8 cellular contexts compared by ENCODE assay signal in the genomic region with DNA sequence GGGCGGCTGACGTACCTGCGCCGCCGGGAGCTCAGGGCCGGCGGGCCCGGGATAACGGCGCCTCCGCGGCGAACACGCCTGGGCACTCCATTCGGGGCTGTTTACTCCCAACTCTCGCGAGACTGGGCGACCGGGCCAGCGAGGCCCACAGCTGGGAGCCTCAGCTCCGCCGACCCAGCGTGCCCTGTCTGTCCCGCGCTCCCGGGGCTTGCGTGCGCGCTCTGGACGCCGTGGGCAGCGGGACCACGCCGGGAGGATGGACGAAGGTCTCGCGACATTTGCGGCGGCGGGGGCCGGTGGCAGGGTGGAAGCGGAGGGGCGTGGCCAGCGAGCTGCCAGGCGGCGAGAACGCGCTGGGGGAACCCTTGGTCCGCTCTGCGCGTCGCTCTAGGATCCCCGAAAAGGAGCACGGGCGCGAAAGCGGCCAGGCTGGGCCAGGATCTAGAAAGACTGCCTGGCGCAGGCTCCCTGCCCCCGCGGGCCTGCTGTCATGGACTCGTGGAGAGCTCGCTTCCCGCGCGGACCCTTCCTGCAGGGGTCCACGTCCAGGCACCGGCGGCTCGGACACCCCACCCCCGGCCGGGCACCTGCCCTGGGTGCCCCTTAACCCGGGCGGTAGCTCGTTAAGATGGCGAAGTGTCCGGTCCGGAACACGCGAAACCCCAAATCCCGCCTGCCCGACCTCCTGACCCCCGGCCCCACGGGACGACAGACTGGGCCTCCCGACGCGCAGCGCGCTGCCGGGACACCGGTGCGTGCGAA. TPM values are rescaled to one million over a fixed set of nuclear protein-coding genes. Genes with fewer than 3 reads are reported as not detected.
DNase-seq lines count a peak whose midpoint lies in the region; ATAC-seq and TF ChIP-seq lines count a peak whose summit lies in the region.

MBTPS1 (minus strand) TSS at position 223 of the 762 bp plus-strand sequence. CDS start 15,159 bp downstream, outside the sequence.

- H3K4me3 ChIP-seq in kidney epithelial cell (ENCODE audit: low read depth, low read length) = peak within 1 kb of the TSS; percentile 79

- no peaks in the 10 kb centered on the region for H3K36me3 ChIP-seq in kidney epithelial cell (ENCODE audit: control insufficient read depth, insufficient read depth, low read length)

- peak; percentile 99 for DNase-seq in AG20443 (ENCODE audit: low spot score)
- DNase-seq in NCI-H460 (ENCODE audit: extremely low read depth, low read depth) = peak; percentile 96
- peak; percentile 97 for DNase-seq in activated CD4-positive, alpha-beta T cell treated with anti-CD3 and anti-CD28 coated beads for 1 hour
- DNase-seq in cerebellum (ENCODE audit: low spot score) = peak; percentile 97
- peak; percentile 81 for DNase-seq in kidney epithelial cell (ENCODE audit: low read depth)
- DNase-seq in stimulated activated CD4-positive, alpha-beta T cell treated with anti-CD3 and anti-CD28 coated beads, Interleukin-15, amount 100 ng/mL, for 48 hours (ENCODE audit: low read depth in 2 of 2) = peak; percentile 96 to 98

- H3K27me3 ChIP-seq in kidney epithelial cell (ENCODE audit: control insufficient read depth, insufficient read depth, low read length) = no peaks in the 10 kb centered on the region

- TF ChIP-seq CTCF in kidney epithelial cell (IDR thresholded peaks at IDR 0.05; ENCODE audit: insufficient read depth, low read length, poor library complexity, severe bottlenecking) = no peak

- ATAC-seq in HG03432 (IDR thresholded peaks at IDR 0.05; ENCODE audit: unreplicated experiment) = peak; percentile 90

- TF ChIP-seq POLR2A in GM19099 (IDR thresholded peaks at IDR 0.05; ENCODE audit: extremely low read depth, insufficient read length, low read depth) = peak; percentile 87

RNA-seq across cellular contexts. Expression of gene MBTPS1, which starts in this region (rescaled TPM):
- total RNA-seq in NCI-H460 (2014; rRNA removed; shearing (Covaris generic)) = 43.9 and 55.0 TPM in 2 replicates
- polyA plus RNA-seq in NCI-H460 (2014; cell fraction: nucleus; rRNA removed) = 36.6 and 59.6 TPM in 2 replicates
- total RNA-seq in cerebellum (94.9 TPM), kidney epithelial cell (70.9 and 86.5 TPM in 2 replicates)

Comparison
In these comparisons a context has a peak if more than half of its experiments do, and no peak if none do; other contexts are left out.
1. Peak in every context shown above with its lines: DNase-seq, ATAC-seq and H3K4me3 ChIP-seq.